ENCODE assay signal across 8 cellular contexts in genomic region chr17:29145289-29146058, GRCh38. TPM values are rescaled to one million over a fixed set of nuclear protein-coding genes. Genes with fewer than 3 reads are reported as not detected.
DNase-seq lines count a peak whose midpoint lies in the region; ATAC-seq and TF ChIP-seq lines count a peak whose summit lies in the region.

No MANE protein-coding gene starts in this region.

- intact Hi-C loops in testis (cut with DNase I; ENCODE audit: low total_unique reads): loop anchor here (10.0 kb wide), 1 partner anchor 149 kb away; the partner anchor contains the start of gene NUFIP2

- H3K4me3 ChIP-seq in OCI-LY3 (ENCODE audit: low read length): 0 out of 2 replicates have a peak overlapping the region, but pooled peaks have one; percentile 19
- H3K4me3 ChIP-seq in epithelial cell of esophagus (ENCODE audit: low read length): no peak overlapping the region
- no peak overlapping the region for H3K4me3 ChIP-seq in testis

- H3K27me3 ChIP-seq in OCI-LY3 (ENCODE audit: low read depth, low read length) (no peaks in the 10 kb centered on the region), testis (no peaks in the 10 kb centered on the region)

- peak overlapping the region; percentile 49 for H3K9ac ChIP-seq in OCI-LY3 (ENCODE audit: low read length)

- peak; percentile 76 for DNase-seq in NCI-H2107 treated with DMSO at 0.1 percent for 48 hours (lab: John Stamatoyannopoulos, UW; ENCODE audit: unreplicated experiment)
- DNase-seq in NCI-H2107 (lab: John Stamatoyannopoulos, UW): no peak
- peak in 67 of 76 experiments; percentile 16 to 71 (median 43) for DNase-seq in HUDEP-2 (lab: John Stamatoyannopoulos, UW; ENCODE audit: unreplicated experiment in 76 of 76)
- peak; percentile 74 for DNase-seq in activated CD8-positive, alpha-beta memory T cell treated with anti-CD3 and anti-CD28 coated beads, Interleukin-2, amount 50 U/mL, for 48 hours
- DNase-seq in epithelial cell of esophagus (ENCODE audit: low read depth): peak; percentile 81
- peak; percentile 40 to 81 (median 66) for DNase-seq in naive thymus-derived CD8-positive, alpha-beta T cell
- DNase-seq in testis: peak; percentile 77

- TF ChIP-seq CTCF in OCI-LY3 (IDR thresholded peaks at IDR 0.05; ENCODE audit: low read depth, low read length): peak; percentile 52
- peak; percentile 75 for TF ChIP-seq CTCF in epithelial cell of esophagus (IDR thresholded peaks at IDR 0.05; ENCODE audit: insufficient read depth, low read depth, low read length, missing control alignments)
- peak; percentile 40 to 78 (median 59) for TF ChIP-seq CTCF in testis (IDR thresholded peaks at IDR 0.05)

- POLR2A ChIA-PET in naive thymus-derived CD8-positive, alpha-beta T cell (lab: Charles Lee): interaction anchor here (0.6 to 2.3 kb wide), 7 partner anchors 10 to 326 kb away, joined by 3 to 13 read pairs (median 4); partner anchors contain the start of genes MYO18A, NUFIP2 and PHF12

- H3K36me3 Mint-ChIP-seq in naive thymus-derived CD8-positive, alpha-beta T cell: no peaks in the 10 kb centered on the region

- 40 to 45% methylated on average over 12 of the region's 12 CpGs for WGBS in testis, 2 donors

- peaks cover 50% of the 10 kb centered on the region for H3K4me1 ChIP-seq in OCI-LY3 (ENCODE audit: low read length)
- peaks cover 26% of the 10 kb centered on the region for H3K4me1 ChIP-seq in testis

- peaks cover 33 to 81% (median 65%) of the 10 kb centered on the region in 4 donors for H3K4me1 Mint-ChIP-seq in naive thymus-derived CD8-positive, alpha-beta T cell

- H2AFZ ChIP-seq in OCI-LY3 (ENCODE audit: low read depth, low read length): no peak overlapping the region

- TF ChIP-seq POLR2A in testis (IDR thresholded peaks at IDR 0.05): no peak

- peak overlapping the region; percentile 60 to 94 (median 88) for H3K27ac Mint-ChIP-seq in naive thymus-derived CD8-positive, alpha-beta T cell

- no peaks in the 10 kb centered on the region for H4K20me1 ChIP-seq in OCI-LY3 (ENCODE audit: insufficient read depth, low read length)

- H3K9me3 ChIP-seq in OCI-LY3 (ENCODE audit: insufficient read depth, low read length): no peaks in the 10 kb centered on the region
- no peaks in the 10 kb centered on the region for H3K9me3 ChIP-seq in testis

- no peaks in the 10 kb centered on the region for H3K9me3 Mint-ChIP-seq in naive thymus-derived CD8-positive, alpha-beta T cell

- ATAC-seq in naive thymus-derived CD8-positive, alpha-beta T cell: peak; percentile 57 to 65

- H3K27me3 Mint-ChIP-seq in naive thymus-derived CD8-positive, alpha-beta T cell: no peaks in the 10 kb centered on the region

- H3K36me3 ChIP-seq in OCI-LY3 (replicated peaks; ENCODE audit: low read depth, low read length): no peaks in the 10 kb centered on the region
- no peaks in the 10 kb centered on the region for H3K36me3 ChIP-seq in testis (ENCODE audit: low read depth, missing control alignments)

- H3K27ac ChIP-seq in OCI-LY3 (ENCODE audit: low read length) (peak overlapping the region; percentile 59), testis (peak overlapping the region in 1 of 2 donors; percentile 62)

- peak overlapping the region in 8 of 10 donors; percentile 6 to 74 (median 22) for H3K4me3 Mint-ChIP-seq in naive thymus-derived CD8-positive, alpha-beta T cell

- no peaks in the 10 kb centered on the region for H3K79me2 ChIP-seq in OCI-LY3 (ENCODE audit: low read length)

- H3K4me2 ChIP-seq in OCI-LY3 (ENCODE audit: low read length): peak overlapping the region; percentile 65

RNA-seq across cellular contexts. Expression of gene MYO18A, which starts 34.7 kb away (rescaled TPM):
- total RNA-seq in naive thymus-derived CD8-positive, alpha-beta T cell: 10 to 100 TPM; 63.6 to 69.3 TPM
- 10 to 100 TPM in 1 of 3 donors, 1 to 10 TPM in 2; 4.6 to 12.6 (median 5.9) TPM for polyA plus RNA-seq in naive thymus-derived CD8-positive, alpha-beta T cell
- total RNA-seq in testis: 100 to 1,000 TPM in 1 of 2 donors, 10 to 100 TPM in 1; 91.1 to 154 TPM
- polyA plus RNA-seq in testis (ENCODE audit: insufficient read depth, low read depth, low replicate concordance): 89.1 TPM
